In genomic region chr14:30243805-30244204, GRCh38 we compare ENCODE assay signal across 20 cellular contexts.
A peak's percentile ranks its signal among the peaks of the same experiment; 100 is the strongest.
DNase-seq lines count a peak whose midpoint lies in the region; ATAC-seq, FAIRE-seq and TF ChIP-seq lines count a peak whose summit lies in the region.
"Had no signal": no experiment of that assay in that cellular context is flagged by ENCODE, and none has a peak within 500 bp of the region (broad histone marks: within the 10 kb centered on the region; RNA-seq: fewer than 3 reads in every experiment).

No MANE protein-coding gene starts in this region.

- no peaks in the 10 kb centered on the region for H3K36me3 ChIP-seq in bronchial epithelial cell (ENCODE audit: control insufficient read depth, insufficient read depth, low read length)
- no peaks in the 10 kb centered on the region for H3K36me3 ChIP-seq in gastroesophageal sphincter
- H3K36me3 ChIP-seq: neutrophil had no signal

- H3K4me3 Mint-ChIP-seq in activated CD4-positive, alpha-beta T cell treated with anti-CD3 and anti-CD28 coated beads, Interleukin-2, amount 10 ng/mL, durations not matched to agents 7 days and 5 days = no peak overlapping the region
- H3K4me3 Mint-ChIP-seq: activated T-cell treated with anti-CD3 and anti-CD28 coated beads, Interleukin-2, amount 50 U/mL, for 72 hours had no signal

- DNase-seq in AG08395 (ENCODE audit: low spot score) = peak; percentile 69
- DNase-seq in HT1080 (ENCODE audit: low read depth) = peak; percentile 81
- peak; percentile 93 for DNase-seq in bronchial epithelial cell (ENCODE audit: low read depth)
- DNase-seq in activated CD4-positive, alpha-beta T cell treated with anti-CD3 and anti-CD28 coated beads, Interleukin-2, amount 10 ng/mL, durations not matched to agents 7 days and 5 days = no peak
- DNase-seq in mesenteric fat pad (ENCODE audit: low spot score) = no peak
- DNase-seq: activated CD4-positive, alpha-beta T cell treated with anti-CD3 and anti-CD28 coated beads, Interleukin-2, amount 50 U/mL, for 48 hours; activated T-cell treated with anti-CD3 and anti-CD28 coated beads, Interleukin-2, amount 50 U/mL, for 72 hours; DMS 273 treated with DMSO at 0.1 percent for 48 hours; KBM-7; NCI-H446; OCI-M1; stimulated activated CD4-positive, alpha-beta T cell treated with anti-CD3 and anti-CD28 coated beads, Interleukin-4, amount 100 ng/mL, for 24 hours had no signal

- H3K4me3 ChIP-seq in bronchial epithelial cell (ENCODE audit: low read depth, low read length) (no peak overlapping the region), gastroesophageal sphincter (no peak overlapping the region)

- no peaks in the 10 kb centered on the region for H3K27me3 Mint-ChIP-seq in activated CD4-positive, alpha-beta T cell treated with anti-CD3 and anti-CD28 coated beads, Interleukin-2, amount 10 ng/mL, durations not matched to agents 7 days and 5 days

- H3K4me1 Mint-ChIP-seq in activated CD4-positive, alpha-beta T cell treated with anti-CD3 and anti-CD28 coated beads, Interleukin-2, amount 10 ng/mL, durations not matched to agents 7 days and 5 days = no peaks in the 10 kb centered on the region

- no peaks in the 10 kb centered on the region for H3K9me3 Mint-ChIP-seq in activated CD4-positive, alpha-beta T cell treated with anti-CD3 and anti-CD28 coated beads, Interleukin-2, amount 10 ng/mL, durations not matched to agents 7 days and 5 days

- no peak for TF ChIP-seq EP300 in gastroesophageal sphincter (IDR thresholded peaks at IDR 0.05)

- H3K9me3 ChIP-seq in gastroesophageal sphincter = no peaks in the 10 kb centered on the region
- H3K9me3 ChIP-seq: neutrophil had no signal

- TF ChIP-seq POLR2A in gastroesophageal sphincter (IDR thresholded peaks at IDR 0.05) = no peak

- TF ChIP-seq CTCF in bronchial epithelial cell (IDR thresholded peaks at IDR 0.05; ENCODE audit: insufficient read depth, low read length, severe bottlenecking) (no peak), gastroesophageal sphincter (IDR thresholded peaks at IDR 0.05) (no peak)

- no peak overlapping the region for H3K27ac ChIP-seq in gastroesophageal sphincter
- H3K27ac ChIP-seq: neutrophil had no signal

- CTCF ChIA-PET in activated CD4-positive, alpha-beta T cell treated with anti-CD3 and anti-CD28 coated beads, Interleukin-2, amount 10 ng/mL, durations not matched to agents 7 days and 5 days (lab: Charles Lee) = no interaction called here

- H3K27me3 ChIP-seq in bronchial epithelial cell (ENCODE audit: control insufficient read depth, insufficient read depth, low read length) = no peaks in the 10 kb centered on the region
- H3K27me3 ChIP-seq in gastroesophageal sphincter = no peaks in the 10 kb centered on the region
- H3K27me3 ChIP-seq: neutrophil had no signal

- POLR2A ChIA-PET in activated CD4-positive, alpha-beta T cell treated with anti-CD3 and anti-CD28 coated beads, Interleukin-2, amount 10 ng/mL, durations not matched to agents 7 days and 5 days (lab: Charles Lee) = no interaction called here

- WGBS in gastroesophageal sphincter (ENCODE audit: low coverage in 1 of 2), 2 donors = 0% methylated on average over 1 of the region's 1 CpG

- no peak for FAIRE-seq in bronchial epithelial cell (lab: Jason Lieb, UNC)
- FAIRE-seq: islet of Langerhans, TTC549 had no signal

- no peak overlapping the region for H3K27ac Mint-ChIP-seq in activated CD4-positive, alpha-beta T cell treated with anti-CD3 and anti-CD28 coated beads, Interleukin-2, amount 10 ng/mL, durations not matched to agents 7 days and 5 days
- H3K27ac Mint-ChIP-seq: activated T-cell treated with anti-CD3 and anti-CD28 coated beads, Interleukin-2, amount 50 U/mL, for 72 hours had no signal

- no peaks in the 10 kb centered on the region for H3K4me1 ChIP-seq in gastroesophageal sphincter

- H3K36me3 Mint-ChIP-seq in activated CD4-positive, alpha-beta T cell treated with anti-CD3 and anti-CD28 coated beads, Interleukin-2, amount 10 ng/mL, durations not matched to agents 7 days and 5 days (ENCODE audit: low read depth) = no peaks in the 10 kb centered on the region

- ATAC-seq in gastroesophageal sphincter (peak; percentile 53), HG03571 (IDR thresholded peaks at IDR 0.05; ENCODE audit: unreplicated experiment) (no peak), HG02763 (IDR thresholded peaks at IDR 0.05; ENCODE audit: unreplicated experiment) (no peak)
- ATAC-seq: activated T-cell treated with anti-CD3 and anti-CD28 coated beads, Interleukin-2, amount 50 U/mL, for 72 hours; sciatic nerve; SK-N-SH treated with all-trans-retinoic acid at 6 μM for 48 hours had no signal

Comparison
In these comparisons a context has a peak if more than half of its experiments do, and no peak if none do; other contexts are left out.
1. DNase-seq: peak in AG08395 (single experiment), HT1080 (single experiment) and bronchial epithelial cell (single experiment); none in activated CD4-positive, alpha-beta T cell treated with anti-CD3 and anti-CD28 coated beads, Interleukin-2, amount 10 ng/mL, durations not matched to agents 7 days and 5 days (single experiment) and mesenteric fat pad (single experiment).